Comparison of ENCODE assay signal across 23 cellular contexts in the genomic region with DNA sequence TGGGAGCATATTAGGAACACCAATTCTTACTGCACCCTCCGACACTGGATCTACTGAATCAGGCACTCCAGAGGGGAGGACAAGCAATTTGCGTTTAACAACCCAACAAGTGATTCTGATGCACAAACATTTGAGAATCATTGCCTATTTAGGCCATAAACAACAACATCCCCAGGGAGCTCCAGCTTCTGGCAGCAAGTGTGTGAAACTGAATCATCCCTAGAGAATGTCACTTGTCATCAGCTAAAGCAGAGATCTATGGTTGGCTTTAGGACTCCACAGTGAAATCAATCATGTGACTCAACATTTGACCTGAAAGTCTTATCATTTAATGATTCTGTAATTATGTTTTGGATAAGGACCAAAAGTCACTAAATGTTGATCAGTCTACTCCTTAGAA.
DNase-seq lines count a peak whose midpoint lies in the region; TF ChIP-seq lines count a peak whose summit lies in the region.
"Had no signal": no experiment of that assay in that cellular context is flagged by ENCODE, and none has a peak within 500 bp of the region (broad histone marks: within the 10 kb centered on the region; RNA-seq: fewer than 3 reads in every experiment).

No MANE protein-coding gene starts in this region.

- no peak overlapping the region for H3K4ac ChIP-seq in H9 (ENCODE audit: low read depth, low read length)

- H2BK12ac ChIP-seq in H9 (ENCODE audit: insufficient read length, low read depth, low read length), result no peak overlapping the region

- H4K20me1 ChIP-seq in H9 (ENCODE audit: control insufficient read depth, insufficient read depth, insufficient read length), result no peaks in the 10 kb centered on the region
- H4K20me1 ChIP-seq: BLaER1 treated with 17β-estradiol and CSF1 and Interleukin-3, amounts not matched to agents 10 nM and 100 nM had no signal

- no peak overlapping the region for H2BK5ac ChIP-seq in H9 (ENCODE audit: insufficient read length, low read length)

- H4K8ac ChIP-seq in H9 (replicated peaks; ENCODE audit: insufficient read length, low read depth, low read length), result no peak overlapping the region

- H3K4me3 Mint-ChIP-seq in H9, result no peak overlapping the region
- H3K4me3 Mint-ChIP-seq: activated naive CD4-positive, alpha-beta T cell treated with anti-CD3 and anti-CD28 coated beads, Interleukin-2, amount 50 U/mL, for 24 hours; activated T-helper 17 cell treated with anti-CD3 and anti-CD28 coated beads, Interleukin-2, amount 50 U/mL, for 72 hours; memory B cell had no signal

- H2AFZ ChIP-seq in H9 (ENCODE audit: low read length), result no peak overlapping the region

- H3K79me1 ChIP-seq in H9 (ENCODE audit: insufficient read depth, low read depth, low read length, poor library complexity, severe bottlenecking), result no peaks in the 10 kb centered on the region

- H3K18ac ChIP-seq in H9 (ENCODE audit: insufficient read length, low read depth, low read length), result no peak overlapping the region

- H2BK20ac ChIP-seq in H9 (ENCODE audit: low read depth, low read length, poor library complexity, severe bottlenecking), result no peak overlapping the region

- H3K27ac ChIP-seq in H9 (ENCODE audit: insufficient read length, low read depth, low read length), result no peak overlapping the region
- H3K27ac ChIP-seq: BLaER1 treated with 17β-estradiol and CSF1 and Interleukin-3, amounts not matched to agents 10 nM and 100 nM; breast epithelium; left lung; transverse colon had no signal

- H2BK120ac ChIP-seq in H9 (ENCODE audit: low read depth, low read length, poor library complexity, severe bottlenecking), result no peak overlapping the region

- WGBS in H9 (ENCODE audit: extremely low coverage, insufficient read length, low lambda C conversion rate), result no CpG with 5 or more reads among the region's 2 CpGs

- no peak overlapping the region for H3K27ac Mint-ChIP-seq in H9
- H3K27ac Mint-ChIP-seq: activated naive CD4-positive, alpha-beta T cell treated with anti-CD3 and anti-CD28 coated beads, Interleukin-2, amount 50 U/mL, for 24 hours; activated T-helper 17 cell treated with anti-CD3 and anti-CD28 coated beads, Interleukin-2, amount 50 U/mL, for 72 hours; memory B cell had no signal

- no peaks in the 10 kb centered on the region; a peak in 1 of 7 replicates for H3K36me3 Mint-ChIP-seq in H9 (ENCODE audit: insufficient read depth in 1 of 3, low read depth in 3 of 3)
- H3K36me3 Mint-ChIP-seq: activated naive CD4-positive, alpha-beta T cell treated with anti-CD3 and anti-CD28 coated beads, Interleukin-2, amount 50 U/mL, for 24 hours; memory B cell had no signal

- H3K4me1 ChIP-seq in H9 (ENCODE audit: insufficient read depth, low read length), result no peaks in the 10 kb centered on the region
- H3K4me1 ChIP-seq: BLaER1 treated with 17β-estradiol and CSF1 and Interleukin-3, amounts not matched to agents 10 nM and 100 nM; breast epithelium; left lung; transverse colon had no signal

- H3K27me3 Mint-ChIP-seq in H9 (ENCODE audit: low read depth), result no peaks in the 10 kb centered on the region; the same call in 1 of the 2 replicates
- H3K27me3 Mint-ChIP-seq: activated naive CD4-positive, alpha-beta T cell treated with anti-CD3 and anti-CD28 coated beads, Interleukin-2, amount 50 U/mL, for 24 hours; activated T-helper 17 cell treated with anti-CD3 and anti-CD28 coated beads, Interleukin-2, amount 50 U/mL, for 72 hours; memory B cell had no signal

- no peak overlapping the region for H3K14ac ChIP-seq in H9 (ENCODE audit: insufficient read depth, low read length)

- no peak overlapping the region for H3K9ac ChIP-seq in H9 (ENCODE audit: extremely low read depth, insufficient read length, low read length)
- H3K9ac ChIP-seq: BLaER1 treated with 17β-estradiol and CSF1 and Interleukin-3, amounts not matched to agents 10 nM and 100 nM had no signal

- H3K79me2 ChIP-seq in H9 (ENCODE audit: insufficient read depth, low read length), result no peaks in the 10 kb centered on the region

- H3K23me2 ChIP-seq in H9 (ENCODE audit: insufficient read length, low read depth, low read length, poor library complexity, severe bottlenecking), result no peaks in the 10 kb centered on the region

- H3K4me1 Mint-ChIP-seq in H9, result peaks cover 0 to 4% of the 10 kb centered on the region in 2 experiments; a peak in 1 of 4 replicates
- H3K4me1 Mint-ChIP-seq: activated naive CD4-positive, alpha-beta T cell treated with anti-CD3 and anti-CD28 coated beads, Interleukin-2, amount 50 U/mL, for 24 hours; activated T-helper 17 cell treated with anti-CD3 and anti-CD28 coated beads, Interleukin-2, amount 50 U/mL, for 72 hours; memory B cell had no signal

- no peak overlapping the region for H2BK15ac ChIP-seq in H9 (ENCODE audit: low read depth, low read length)

- DNase-seq in A172 (ENCODE audit: low spot score) (peak; percentile 82), GM03348 (ENCODE audit: low spot score) (peak; percentile 20), NCI-H69 (lab: John Stamatoyannopoulos, UW) (peak; percentile 15), foreskin fibroblast (peak; percentile 4 to 11), midbrain (lab: John Stamatoyannopoulos, UW) (no peak), activated gamma-delta T cell treated with Interleukin-2 at 50 U/mL for 16 hours (no peak), H9 (no peak)
- DNase-seq in activated CD4-positive, alpha-beta T cell treated with anti-CD3 and anti-CD28 coated beads, Interleukin-2, amount 50 U/mL, for 48 hours, result no peak
- DNase-seq: ACHN; DMS153; Kasumi-1; left lung; MV-4-11; NCI-H526 treated with DMSO at 0.1 percent for 48 hours; posterior cingulate gyrus; Right ventricle myocardium superior; stimulated activated CD4-positive, alpha-beta T cell treated with anti-CD3 and anti-CD28 coated beads, Interleukin-4, amount 100 ng/mL, for 24 hours; transverse colon had no signal

- H2AK5ac ChIP-seq in H9 (ENCODE audit: insufficient read length, low read length), result no peak overlapping the region

- peaks cover 8 to 9% of the 10 kb centered on the region in 2 experiments; a peak in 4 of 5 replicates for H3K9me3 Mint-ChIP-seq in H9

- no peak overlapping the region for H3K56ac ChIP-seq in H9 (ENCODE audit: insufficient read length, low read depth, low read length)

- no peak overlapping the region for H4K5ac ChIP-seq in H9 (ENCODE audit: insufficient read length, low read depth, low read length)

- H3K9me3 ChIP-seq in H9 (ENCODE audit: control insufficient read depth, low read depth, low read length), result no peaks in the 10 kb centered on the region
- H3K9me3 ChIP-seq: transverse colon had no signal

- no peak overlapping the region for H3K4me2 ChIP-seq in H9 (ENCODE audit: insufficient read depth, insufficient read length, low read length)
- H3K4me2 ChIP-seq: BLaER1 treated with 17β-estradiol and CSF1 and Interleukin-3, amounts not matched to agents 10 nM and 100 nM had no signal

- H4K91ac ChIP-seq in H9 (ENCODE audit: insufficient read length, low read depth, low read length), result no peak overlapping the region

- no peak overlapping the region for H3K4me3 ChIP-seq in foreskin fibroblast (ENCODE audit: low read depth in 1 of 2, low read length in 2 of 2)
- H3K4me3 ChIP-seq: BLaER1 treated with 17β-estradiol and CSF1 and Interleukin-3, amounts not matched to agents 10 nM and 100 nM; breast epithelium; left lung; transverse colon had no signal

- H3T11ph ChIP-seq in H9 (ENCODE audit: low read length), result no peak overlapping the region

- TF ChIP-seq CTCF in foreskin fibroblast (IDR thresholded peaks at IDR 0.05; ENCODE audit: low read depth, low read length), result no peak
- no peak for TF ChIP-seq CTCF in H9 (conservative IDR thresholded peaks at IDR 0.05)

- no peak overlapping the region for H3K23ac ChIP-seq in H9 (ENCODE audit: insufficient read length, low read depth, low read length)

- no peaks in the 10 kb centered on the region for H3K27me3 ChIP-seq in H9 (ENCODE audit: insufficient read depth, low read length)
- H3K27me3 ChIP-seq: BLaER1 treated with 17β-estradiol and CSF1 and Interleukin-3, amounts not matched to agents 10 nM and 100 nM; breast epithelium; left lung; transverse colon had no signal

Comparison
In these comparisons a context has a peak if more than half of its experiments do, and no peak if none do; other contexts are left out.
1. DNase-seq: peak in A172 (single experiment), GM03348 (single experiment), NCI-H69 (single experiment) and foreskin fibroblast (2 of 2); none in activated CD4-positive, alpha-beta T cell treated with anti-CD3 and anti-CD28 coated beads, Interleukin-2, amount 50 U/mL, for 48 hours (0 of 2), midbrain (single experiment), activated gamma-delta T cell treated with Interleukin-2 at 50 U/mL for 16 hours (single experiment) and H9 (single experiment).